24 cellular contexts compared by ENCODE assay signal in the genomic region with DNA sequence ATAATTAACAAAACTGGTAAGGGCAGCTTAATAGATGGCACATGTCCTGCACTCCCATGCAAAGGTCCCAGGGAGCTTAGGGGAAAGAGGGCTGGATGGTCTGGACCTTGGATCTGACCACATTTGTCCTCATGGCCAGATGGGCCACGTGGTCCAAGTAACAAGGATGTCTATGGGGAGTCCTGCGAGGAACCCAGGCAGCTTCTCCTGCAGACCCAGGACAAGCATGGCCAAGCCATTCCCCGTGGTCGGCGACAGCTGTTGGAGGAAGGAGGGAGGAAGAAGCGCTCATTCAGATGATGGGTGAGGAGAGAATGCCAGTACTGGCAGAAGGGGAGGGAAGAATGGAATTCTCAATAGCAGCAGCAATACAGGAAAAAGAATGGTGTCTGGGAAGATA.
"Had no signal": no experiment of that assay in that cellular context is flagged by ENCODE, and none has a peak within 500 bp of the region (broad histone marks: within the 10 kb centered on the region; RNA-seq: fewer than 3 reads in every experiment).

No MANE protein-coding gene starts in this region.

- H3K27ac ChIP-seq: KMS-11 had no signal

- DNase-seq: activated B cell treated with CpG ODN at 0.5 μM for 24 hours; activated CD4-positive, alpha-beta memory T cell treated with anti-CD3 and anti-CD28 coated beads for 36 hours; activated CD4-positive, alpha-beta T cell treated with anti-CD3 and anti-CD28 coated beads for 1 hour; activated CD4-positive, alpha-beta T cell treated with anti-CD3 and anti-CD28 coated beads, Interleukin-2, amount 10 ng/mL, durations not matched to agents 24 days and 14 days; activated CD8-positive, alpha-beta memory T cell treated with anti-CD3 and anti-CD28 coated beads for 24 hours; activated effector memory CD4-positive, alpha-beta T cell treated with anti-CD3 and anti-CD28 coated beads, Interleukin-2, amount 50 U/mL, for 16 hours; activated naive CD4-positive, alpha-beta T cell treated with Interleukin-2 at 50 U/mL for 16 hours; activated naive CD8-positive, alpha-beta T cell treated with anti-CD3 and anti-CD28 coated beads, Interleukin-2, amount 50 U/mL, for 24 hours; activated T-cell treated with anti-CD3 and anti-CD28 coated beads, Interleukin-2, amount 50 U/mL, for 4 hours; amniotic stem cell; central memory CD4-positive, alpha-beta T cell; MG63; MV-4-11; NCI-H1105; NCI-H1436; NCI-H1694 treated with DMSO at 0.1 percent for 48 hours; NCI-H345; NCI-H524 treated with DMSO at 0.1 percent for 48 hours; NCI-H748 treated with DMSO at 0.1 percent for 48 hours; PC-3; SHP77; T-helper 17 cell; T-helper 9 cell had no signal
